9 cellular contexts compared by ENCODE assay signal in the genomic region with DNA sequence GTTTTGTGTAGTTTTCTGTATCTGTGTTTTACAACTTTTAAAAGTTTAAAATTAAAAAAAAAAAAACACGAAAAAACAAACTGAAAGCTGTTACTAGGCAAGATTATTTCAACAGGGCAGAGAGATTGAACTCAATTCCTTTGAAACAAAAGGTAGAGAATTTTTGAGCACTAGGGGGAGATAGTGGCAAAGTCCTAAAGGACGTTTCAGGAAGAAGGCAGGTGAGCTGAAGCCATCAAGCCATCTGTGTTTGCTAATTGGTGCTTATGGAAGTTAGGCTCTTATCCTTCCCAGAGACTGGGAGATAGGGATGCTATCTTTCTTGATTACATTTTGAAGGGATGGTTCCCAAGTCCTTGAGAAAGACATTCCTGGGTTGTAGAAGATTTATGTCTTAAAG.
DNase-seq lines count a peak whose midpoint lies in the region; ATAC-seq and TF ChIP-seq lines count a peak whose summit lies in the region.
"Had no signal": no experiment of that assay in that cellular context is flagged by ENCODE, and none has a peak within 500 bp of the region (broad histone marks: within the 10 kb centered on the region; RNA-seq: fewer than 3 reads in every experiment).

No MANE protein-coding gene starts in this region.

- no peaks in the 10 kb centered on the region for H3K9me3 Mint-ChIP-seq in naive thymus-derived CD8-positive, alpha-beta T cell

- peaks cover 7 to 29% (median 21%) of the 10 kb centered on the region in 5 donors for H3K27me3 Mint-ChIP-seq in naive thymus-derived CD8-positive, alpha-beta T cell

- DNase-seq in GM10266 (ENCODE audit: extremely low spot score) (peak; percentile 45), HuH-7.5 (ENCODE audit: low spot score) (peak; percentile 49), RWPE1 (ENCODE audit: low spot score) (peak; percentile 20), kidney tubule cell (ENCODE audit: low spot score) (peak; percentile 24), activated gamma-delta T cell (lab: John Stamatoyannopoulos, UW) (no peak), islet precursor cell (no peak)
- no peak for DNase-seq in naive thymus-derived CD8-positive, alpha-beta T cell

- no peak for ATAC-seq in activated CD4-positive, CD25-positive, alpha-beta regulatory T cell treated with anti-CD3 and anti-CD28 coated beads, Interleukin-2, amount 50 U/mL, for 24 hours
- ATAC-seq in naive thymus-derived CD8-positive, alpha-beta T cell, result no peak

- H3K4me1 Mint-ChIP-seq in naive thymus-derived CD8-positive, alpha-beta T cell, result no peaks in the 10 kb centered on the region

- peaks cover 0 to 2% (median 0%) of the 10 kb centered on the region in 3 donors for H3K36me3 Mint-ChIP-seq in naive thymus-derived CD8-positive, alpha-beta T cell

- POLR2A ChIA-PET in RWPE1 (lab: Yijun Ruan, JAX; ENCODE audit: low non-redundant PET), result no interaction called here
- POLR2A ChIA-PET in naive thymus-derived CD8-positive, alpha-beta T cell (lab: Charles Lee), result no interaction called here

- H3K27ac ChIP-seq in RWPE1, result no peak overlapping the region
- H3K27ac ChIP-seq: epithelial cell of prostate had no signal

- no peak overlapping the region for H3K4me3 Mint-ChIP-seq in naive thymus-derived CD8-positive, alpha-beta T cell

- TF ChIP-seq CTCF in GM10266 (IDR thresholded peaks at IDR 0.05; ENCODE audit: control insufficient read depth, insufficient read depth, low read depth, missing control alignments) (peak; percentile 28), RWPE1 (conservative IDR thresholded peaks at IDR 0.05; ENCODE audit: low read depth) (no peak)

- no peak overlapping the region for H3K27ac Mint-ChIP-seq in naive thymus-derived CD8-positive, alpha-beta T cell

- CTCF ChIA-PET in RWPE1 (lab: Yijun Ruan, JAX), result interaction anchor here (0.5 to 1.0 kb wide), 5 partner anchors 272 to 1646 kb away, joined by 3 to 6 read pairs (median 4); no protein-coding TSS in a partner anchor

Comparison
In these comparisons a context has a peak if more than half of its experiments do, and no peak if none do; other contexts are left out.
1. DNase-seq: peak in GM10266 (single experiment), HuH-7.5 (single experiment), RWPE1 (single experiment) and kidney tubule cell (single experiment); none in activated gamma-delta T cell (single experiment), islet precursor cell (single experiment) and naive thymus-derived CD8-positive, alpha-beta T cell (0 of 10).